Comparison of ENCODE assay signal across 15 cellular contexts in the genomic region with DNA sequence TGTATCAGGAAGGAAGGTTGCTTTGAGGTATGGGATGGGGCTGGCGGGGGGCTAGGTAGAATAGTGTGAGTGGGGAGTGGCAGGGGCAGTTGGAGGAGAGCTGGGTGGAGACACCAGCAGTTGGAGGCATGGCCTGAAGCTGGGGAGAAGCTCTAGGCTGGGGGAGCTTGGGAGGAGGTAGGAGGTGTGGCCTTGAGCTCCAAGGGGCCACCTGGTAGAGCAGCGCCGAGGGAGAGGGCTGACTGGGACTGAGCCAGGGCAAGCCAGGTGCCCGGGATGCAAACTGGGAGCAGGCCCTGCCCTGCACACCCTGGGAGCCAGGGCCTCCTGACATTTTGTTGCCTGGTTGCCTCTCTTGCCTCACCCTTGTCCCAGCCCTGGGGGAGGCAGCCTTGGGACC.
"Had no signal": no experiment of that assay in that cellular context is flagged by ENCODE, and none has a peak within 500 bp of the region (broad histone marks: within the 10 kb centered on the region; RNA-seq: fewer than 3 reads in every experiment).

No MANE protein-coding gene starts in this region.

- H3K4me1 ChIP-seq: foreskin keratinocyte, spleen had no signal

- H3K27me3 ChIP-seq: adrenal gland, ovary had no signal

- H3K36me3 ChIP-seq: adrenal gland, ovary, spleen, thoracic aorta had no signal

- ATAC-seq: activated T-helper 17 cell treated with anti-CD3 and anti-CD28 coated beads, Interleukin-2, amount 50 U/mL, for 72 hours; stimulated activated naive B cell treated with anti-CD40 and anti-IgM and Interleukin-4, amounts not matched to agents 10 μg/mL and 1 μg/mL and 100 μg/mL, for 72 hours had no signal

- H3K4me3 Mint-ChIP-seq: activated B cell treated with CpG ODN at 0.5 μM for 24 hours; activated CD4-positive, alpha-beta T cell treated with anti-CD3 and anti-CD28 coated beads, Interleukin-2, amount 10 ng/mL, durations not matched to agents 24 days and 14 days; activated T-helper 17 cell treated with anti-CD3 and anti-CD28 coated beads, Interleukin-2, amount 50 U/mL, for 72 hours; central memory CD8-positive, alpha-beta T cell; stimulated activated naive B cell treated with anti-CD40 and anti-IgM and Interleukin-4, amounts not matched to agents 10 μg/mL and 1 μg/mL and 100 μg/mL, for 72 hours had no signal

- H3K27ac ChIP-seq: adrenal gland, foreskin keratinocyte, ovary, spleen, thoracic aorta had no signal

- H3K27me3 Mint-ChIP-seq: activated CD4-positive, alpha-beta T cell treated with anti-CD3 and anti-CD28 coated beads, Interleukin-2, amount 10 ng/mL, durations not matched to agents 24 days and 14 days had no signal

- DNase-seq: activated B cell treated with CpG ODN at 0.5 μM for 24 hours; activated CD4-positive, alpha-beta T cell treated with anti-CD3 and anti-CD28 coated beads, Interleukin-2, amount 10 ng/mL, durations not matched to agents 24 days and 14 days; activated CD8-positive, alpha-beta memory T cell treated with anti-CD3 and anti-CD28 coated beads for 24 hours; activated naive CD4-positive, alpha-beta T cell treated with anti-CD3 and anti-CD28 coated beads, Interleukin-2, amount 50 U/mL, for 16 hours; adrenal gland; dermis blood vessel endothelial cell; ovary; spleen; stimulated activated CD4-positive, alpha-beta T cell treated with anti-CD3 and anti-CD28 coated beads, Interleukin-1b, Interleukin-23, amount 100 ng/mL, for 48 hours; stimulated activated naive B cell treated with anti-CD40 and anti-IgM and Interleukin-4, amounts not matched to agents 10 μg/mL and 1 μg/mL and 100 μg/mL, for 72 hours; T-helper 2 cell had no signal

- H3K4me3 ChIP-seq: adrenal gland, ovary, spleen, thoracic aorta had no signal

- H3K4me1 Mint-ChIP-seq: activated B cell treated with CpG ODN at 0.5 μM for 24 hours; activated CD4-positive, alpha-beta T cell treated with anti-CD3 and anti-CD28 coated beads, Interleukin-2, amount 10 ng/mL, durations not matched to agents 24 days and 14 days; activated T-helper 17 cell treated with anti-CD3 and anti-CD28 coated beads, Interleukin-2, amount 50 U/mL, for 72 hours; central memory CD8-positive, alpha-beta T cell; stimulated activated naive B cell treated with anti-CD40 and anti-IgM and Interleukin-4, amounts not matched to agents 10 μg/mL and 1 μg/mL and 100 μg/mL, for 72 hours had no signal

- H3K27ac Mint-ChIP-seq: activated B cell treated with CpG ODN at 0.5 μM for 24 hours; activated CD4-positive, alpha-beta T cell treated with anti-CD3 and anti-CD28 coated beads, Interleukin-2, amount 10 ng/mL, durations not matched to agents 24 days and 14 days; activated T-helper 17 cell treated with anti-CD3 and anti-CD28 coated beads, Interleukin-2, amount 50 U/mL, for 72 hours; stimulated activated naive B cell treated with anti-CD40 and anti-IgM and Interleukin-4, amounts not matched to agents 10 μg/mL and 1 μg/mL and 100 μg/mL, for 72 hours had no signal
